In the genomic region with DNA sequence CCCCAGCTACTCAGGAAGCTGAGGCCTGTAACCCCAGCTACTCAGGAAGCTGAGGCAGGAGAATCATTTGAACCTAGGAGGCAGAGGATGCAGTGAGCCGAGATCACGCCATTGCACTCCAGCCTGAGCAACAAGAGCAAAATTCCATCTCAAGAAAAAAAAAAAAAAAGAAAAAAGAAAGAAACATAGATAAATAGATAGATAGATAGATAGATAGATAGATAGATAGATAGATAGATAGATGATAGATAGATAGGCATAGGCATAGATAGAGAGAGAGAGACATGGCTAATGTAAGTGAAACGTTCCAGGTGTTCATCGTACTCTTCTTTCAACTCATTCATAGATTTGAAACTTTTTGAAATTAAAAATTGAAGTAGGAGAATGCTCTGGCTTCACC, we compare ENCODE assay signal across 5 cellular contexts. TPM values are rescaled to one million over a fixed set of nuclear protein-coding genes. Genes with fewer than 3 reads are reported as not detected.
"Had no signal": no experiment of that assay in that cellular context is flagged by ENCODE, and none has a peak within 500 bp of the region (broad histone marks: within the 10 kb centered on the region; RNA-seq: fewer than 3 reads in every experiment).

No MANE protein-coding gene starts in this region.

RNA-seq across cellular contexts. Expression of a gene that starts 32.0 kb away (rescaled TPM):
- total RNA-seq: IMR-90 had no signal
- polyA plus RNA-seq: IMR-90 had no signal

RNA-seq across cellular contexts. Expression of a gene that starts 35.3 kb away (rescaled TPM):
- total RNA-seq: HepG2, HT-29, IMR-90 had no signal
- polyA plus RNA-seq: IgD-negative memory B cell, IMR-90 had no signal

RNA-seq across cellular contexts. Expression of a gene that starts 46.0 kb away (rescaled TPM):
- total RNA-seq: HT-29, HT1080, IMR-90 had no signal
- polyA plus RNA-seq: HepG2, IMR-90 had no signal
